ENCODE assay signal across 12 cellular contexts in genomic region chr9:82021198-82021597, GRCh38. TPM values are rescaled to one million over a fixed set of nuclear protein-coding genes. Genes with fewer than 3 reads are reported as not detected.
DNase-seq lines count a peak whose midpoint lies in the region; ATAC-seq, FAIRE-seq and TF ChIP-seq lines count a peak whose summit lies in the region.
"Had no signal": no experiment of that assay in that cellular context is flagged by ENCODE, and none has a peak within 500 bp of the region (broad histone marks: within the 10 kb centered on the region; RNA-seq: fewer than 3 reads in every experiment).

No MANE protein-coding gene starts in this region.

- DNase-seq in Right ventricle myocardium superior (no peak), cardiac septum (ENCODE audit: low spot score) (no peak), astrocyte of the cerebellum (ENCODE audit: low read depth) (peak; percentile 96), keratinocyte (ENCODE audit: low read depth, low spot score) (peak; percentile 91), uterus (peak; percentile 25 to 48), OCI-M1 (lab: John Stamatoyannopoulos, UW) (no peak), GDM1 (lab: John Stamatoyannopoulos, UW) (no peak)
- DNase-seq in activated CD8-positive, alpha-beta memory T cell treated with anti-CD3 and anti-CD28 coated beads for 24 hours = no peak
- DNase-seq: NCI-H1092 treated with DMSO at 0.1 percent for 48 hours had no signal

- no peak for TF ChIP-seq POLR2A in uterus (IDR thresholded peaks at IDR 0.05)

- FAIRE-seq in keratinocyte (lab: Jason Lieb, UNC) = peak; percentile 100

- dilution Hi-C loops in keratinocyte (cut with MboI; ENCODE audit: extremely low pct_ligation_motif_present, low sequenced_read_pairs) = no loop called here

- no peaks in the 10 kb centered on the region for H3K9me3 ChIP-seq in keratinocyte (ENCODE audit: control insufficient read depth, low read depth, low read length)
- H3K9me3 ChIP-seq in uterus = no peaks in the 10 kb centered on the region

- TF ChIP-seq CTCF in astrocyte of the cerebellum (IDR thresholded peaks at IDR 0.05; ENCODE audit: low read depth, low read length, missing control alignments) = no peak
- TF ChIP-seq CTCF in keratinocyte (optimal IDR thresholded peaks at IDR 0.05 in 1 of 3, IDR thresholded peaks at IDR 0.05 in 1 of 3, conservative IDR thresholded peaks at IDR 0.05 in 1 of 3; ENCODE audit: extremely low read depth in 1 of 3, insufficient read depth in 2 of 3, low read length in 3 of 3) = no peak
- no peak for TF ChIP-seq CTCF in uterus (IDR thresholded peaks at IDR 0.05)

- no peak overlapping the region for H3K4me2 ChIP-seq in keratinocyte (ENCODE audit: control insufficient read depth, extremely low read depth, insufficient read depth, low read depth, low read length)

- H3K27ac ChIP-seq in keratinocyte (ENCODE audit: control insufficient read depth, insufficient read depth, low read length) = peak overlapping the region; percentile 13
- no peak overlapping the region for H3K27ac ChIP-seq in uterus

- no peaks in the 10 kb centered on the region for H3K27me3 ChIP-seq in keratinocyte (ENCODE audit: control insufficient read depth, extremely low read depth, insufficient read depth, low read length)
- no peaks in the 10 kb centered on the region for H3K27me3 ChIP-seq in uterus

- H3K79me2 ChIP-seq in keratinocyte (ENCODE audit: control insufficient read depth, insufficient read depth, low read length) = no peaks in the 10 kb centered on the region

- in situ Hi-C loops in astrocyte of the cerebellum (cut with HindIII; ENCODE audit: low sequenced_read_pairs) = no loop called here

- H4K20me1 ChIP-seq in keratinocyte (ENCODE audit: control insufficient read depth, extremely low read depth, insufficient read depth, low read length) = no peaks in the 10 kb centered on the region

- no peaks in the 10 kb centered on the region for H3K36me3 ChIP-seq in keratinocyte (ENCODE audit: control insufficient read depth in 2 of 2, extremely low read depth in 1 of 2, insufficient read depth in 2 of 2, low read length in 2 of 2)
- no peaks in the 10 kb centered on the region for H3K36me3 ChIP-seq in uterus

- H3K4me3 ChIP-seq in astrocyte of the cerebellum (ENCODE audit: low read depth, low read length) = no peak overlapping the region
- no peak overlapping the region for H3K4me3 ChIP-seq in keratinocyte (ENCODE audit: control insufficient read depth in 2 of 3, extremely low read depth in 1 of 3, insufficient read depth in 2 of 3, low read depth in 1 of 3, low read length in 3 of 3)
- no peak overlapping the region for H3K4me3 ChIP-seq in uterus

- no peak overlapping the region for H2AFZ ChIP-seq in keratinocyte (ENCODE audit: control insufficient read depth, low read length)

- H3K9ac ChIP-seq in keratinocyte (ENCODE audit: control insufficient read depth, extremely low read depth, insufficient read depth, low read length) = no peak overlapping the region

- intact Hi-C loops in Right ventricle myocardium superior (cut with DNase I) (no loop called here), cardiac septum (cut with DNase I) (no loop called here), uterus (cut with DNase I; ENCODE audit: low total_unique reads) (no loop called here)

- H3K4me1 ChIP-seq in keratinocyte (ENCODE audit: control insufficient read depth, extremely low read depth, insufficient read depth, low read length) (peaks cover 10% of the 10 kb centered on the region), uterus (no peaks in the 10 kb centered on the region)

- peak; percentile 68 for ATAC-seq in Right ventricle myocardium superior (ENCODE audit: poor library complexity)

- H3K9me1 ChIP-seq in keratinocyte (ENCODE audit: control insufficient read depth, extremely low read depth, insufficient read depth, low read length) = no peaks in the 10 kb centered on the region

RNA-seq across cellular contexts. Expression of gene SPATA31D1, which starts 32.6 kb away (rescaled TPM):
- total RNA-seq in Right ventricle myocardium superior = not detected
- total RNA-seq in cardiac septum = not detected
- polyA plus RNA-seq in keratinocyte = not detected in 3 replicates
- polyA plus RNA-seq in keratinocyte (2011; ENCODE audit: low read depth) = not detected
- polyA plus RNA-seq in keratinocyte (2011; cell fraction: cytosol; rRNA removed) = not detected in 2 replicates
- not detected in 2 replicates for polyA plus RNA-seq in keratinocyte (2011; cell fraction: nucleus; rRNA removed)
- polyA plus RNA-seq in keratinocyte (2012; ENCODE audit: low replicate concordance) = not detected in 2 replicates
- not detected in 3 replicates for polyA minus RNA-seq in keratinocyte
- polyA minus RNA-seq in keratinocyte (2011; cell fraction: cytosol; rRNA and poly(A)+ RNA removed) = not detected
- polyA minus RNA-seq in keratinocyte (2011; cell fraction: nucleus; rRNA and poly(A)+ RNA removed) = not detected in 2 replicates
- under 1 TPM in 1 of 4 donors, not detected in 3; 0.07 TPM for total RNA-seq in uterus
- total RNA-seq: activated T-helper 2 cell treated with anti-CD3 and anti-CD28 coated beads, Interferon-gamma antibody, Interleukin-2, Interleukin-4, amounts not matched to agents 10 μg/mL and 5 μg/mL and 100 μg/mL, durations not matched to agents 14 hours and 24 hours and 36 hours; glomerular endothelial cell had no signal
- polyA plus RNA-seq: neural cell had no signal

Comparison
In these comparisons a context has a peak if more than half of its experiments do, and no peak if none do; other contexts are left out.
1. DNase-seq: peak in astrocyte of the cerebellum (single experiment), keratinocyte (single experiment) and uterus (2 of 2); none in Right ventricle myocardium superior (single experiment), cardiac septum (single experiment), activated CD8-positive, alpha-beta memory T cell treated with anti-CD3 and anti-CD28 coated beads for 24 hours (single experiment), OCI-M1 (single experiment) and GDM1 (single experiment).